8 cellular contexts compared by ENCODE assay signal in genomic region chr12:24560867-24561266, GRCh38.
A peak's percentile ranks its signal among the peaks of the same experiment; 100 is the strongest.
DNase-seq lines count a peak whose midpoint lies in the region; ATAC-seq and TF ChIP-seq lines count a peak whose summit lies in the region.

No MANE protein-coding gene starts in this region.

- peak overlapping the region; percentile 85 for H3K4me3 ChIP-seq in brain microvascular endothelial cell (ENCODE audit: low read depth, low read length)
- H3K4me3 ChIP-seq in upper lobe of left lung, result peak overlapping the region; percentile 61 to 90 (median 69)

- H3K27me3 ChIP-seq in brain microvascular endothelial cell (replicated peaks) (no peaks in the 10 kb centered on the region), upper lobe of left lung (no peaks in the 10 kb centered on the region)

- no peak for ATAC-seq in activated T-cell treated with anti-CD3 and anti-CD28 coated beads, Interleukin-2, amount 50 U/mL, for 72 hours (replicated peaks in 1 of 2)
- ATAC-seq in memory B cell (ENCODE audit: low read depth) (no peak), upper lobe of left lung (ENCODE audit: low FRiP score in 2 of 2) (peak in 1 of 2 donors; percentile 31), HG03135 (IDR thresholded peaks at IDR 0.05; ENCODE audit: unreplicated experiment) (no peak)

- peak overlapping the region; percentile 78 to 95 for H3K4me3 Mint-ChIP-seq in activated T-cell treated with anti-CD3 and anti-CD28 coated beads, Interleukin-2, amount 50 U/mL, for 72 hours
- peak overlapping the region; percentile 95 for H3K4me3 Mint-ChIP-seq in memory B cell

- peaks cover 0 to 23% (median 14%) of the 10 kb centered on the region in 4 donors for H3K4me1 ChIP-seq in upper lobe of left lung

- no peak for TF ChIP-seq POLR2A in upper lobe of left lung (IDR thresholded peaks at IDR 0.05)

- peaks cover 22% of the 10 kb centered on the region for H3K4me1 Mint-ChIP-seq in activated T-cell treated with anti-CD3 and anti-CD28 coated beads, Interleukin-2, amount 50 U/mL, for 72 hours (ENCODE audit: low read depth)
- H3K4me1 Mint-ChIP-seq in memory B cell, result peaks cover 17% of the 10 kb centered on the region

- peaks cover 2% of the 10 kb centered on the region in 2 donors for H3K36me3 Mint-ChIP-seq in activated T-cell treated with anti-CD3 and anti-CD28 coated beads, Interleukin-2, amount 50 U/mL, for 72 hours (ENCODE audit: insufficient read depth in 2 of 2)
- H3K36me3 Mint-ChIP-seq in memory B cell, result no peaks in the 10 kb centered on the region

- no peaks in the 10 kb centered on the region for H3K9me3 ChIP-seq in upper lobe of left lung

- no peak overlapping the region for H3K27ac Mint-ChIP-seq in activated T-cell treated with anti-CD3 and anti-CD28 coated beads, Interleukin-2, amount 50 U/mL, for 72 hours
- H3K27ac Mint-ChIP-seq in memory B cell, result no peak overlapping the region

- peaks cover 69% of the 10 kb centered on the region for H3K27me3 Mint-ChIP-seq in activated T-cell treated with anti-CD3 and anti-CD28 coated beads, Interleukin-2, amount 50 U/mL, for 72 hours (ENCODE audit: low read depth)
- H3K27me3 Mint-ChIP-seq in memory B cell, result peaks cover 13% of the 10 kb centered on the region

- no peak for DNase-seq in activated T-cell treated with anti-CD3 and anti-CD28 coated beads, Interleukin-2, amount 50 U/mL, for 72 hours
- no peak for DNase-seq in activated T-cell treated with anti-CD3 and anti-CD28 coated beads, Interleukin-2, amount 50 U/mL, for 1 hour
- DNase-seq in brain microvascular endothelial cell (no peak), memory B cell (ENCODE audit: low spot score in 2 of 2) (no peak), upper lobe of left lung (no peak)
- no peak for DNase-seq in central memory CD4-positive, alpha-beta T cell
- no peak for DNase-seq in stimulated activated CD4-positive, alpha-beta T cell treated with anti-CD3 and anti-CD28 coated beads, Interleukin-2, amount 100 ng/mL, for 24 hours

- no peak for TF ChIP-seq CTCF in brain microvascular endothelial cell (IDR thresholded peaks at IDR 0.05; ENCODE audit: low read depth, low read length, missing control alignments)
- TF ChIP-seq CTCF in upper lobe of left lung (IDR thresholded peaks at IDR 0.05), result no peak

- TF ChIP-seq EP300 in upper lobe of left lung (IDR thresholded peaks at IDR 0.05), result no peak

- H3K9me3 Mint-ChIP-seq in activated T-cell treated with anti-CD3 and anti-CD28 coated beads, Interleukin-2, amount 50 U/mL, for 72 hours, result no peaks in the 10 kb centered on the region
- no peaks in the 10 kb centered on the region for H3K9me3 Mint-ChIP-seq in memory B cell

- H3K36me3 ChIP-seq in brain microvascular endothelial cell (replicated peaks) (no peaks in the 10 kb centered on the region), upper lobe of left lung (no peaks in the 10 kb centered on the region)

- 10 to 12% methylated on average over 2 of the region's 2 CpGs for WGBS in upper lobe of left lung, 2 donors

- H3K27ac ChIP-seq in brain microvascular endothelial cell, result no peak overlapping the region
- H3K27ac ChIP-seq in upper lobe of left lung, result peak overlapping the region; percentile 76 to 92 (median 84)

- in situ Hi-C loops in brain microvascular endothelial cell (cut with HindIII; ENCODE audit: low pct_ligation_motif_present, low sequenced_read_pairs), result no loop called here
